8 cellular contexts compared by ENCODE assay signal in the genomic region with DNA sequence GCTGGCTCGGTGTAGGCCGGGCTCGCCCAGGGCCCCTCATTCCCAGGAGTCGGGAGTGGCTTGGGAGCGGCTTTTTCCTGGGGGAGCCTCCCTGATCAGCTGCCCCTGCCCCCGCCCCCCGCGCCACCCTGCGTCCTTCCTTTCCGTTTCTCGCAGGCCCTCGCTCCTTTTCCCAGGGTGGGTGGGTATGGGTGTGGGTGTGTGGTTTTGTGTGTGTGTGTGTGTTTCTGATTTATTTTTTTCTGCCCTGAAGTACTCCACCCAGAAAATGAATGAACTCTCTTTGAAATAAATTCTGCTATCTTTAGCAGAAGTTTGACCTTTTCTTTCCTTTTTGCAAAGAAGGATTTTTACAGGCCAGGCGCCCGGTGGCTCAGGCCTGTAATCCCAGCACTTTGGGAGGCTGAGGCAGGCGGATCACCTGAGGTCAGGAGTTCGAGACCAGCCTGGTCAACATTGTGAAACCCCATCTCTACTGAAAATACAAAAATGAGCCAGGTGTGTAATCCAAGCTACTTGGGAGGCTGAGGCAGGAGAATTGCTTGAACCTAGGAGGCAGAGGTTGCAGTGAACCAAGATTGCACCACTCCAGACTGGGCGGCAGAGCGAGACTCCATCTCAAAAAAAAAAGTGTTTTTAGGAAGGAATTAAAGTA. TPM values are rescaled to one million over a fixed set of nuclear protein-coding genes. Genes with fewer than 3 reads are reported as not detected.
DNase-seq lines count a peak whose midpoint lies in the region; ATAC-seq, FAIRE-seq and TF ChIP-seq lines count a peak whose summit lies in the region.

No MANE protein-coding gene starts in this region.

- intact Hi-C loops in esophagus squamous epithelium (cut with DNase I), result no loop called here

- peak; percentile 7 for ATAC-seq in GM21619 (IDR thresholded peaks at IDR 0.05; ENCODE audit: unreplicated experiment)
- ATAC-seq in GM19035 (IDR thresholded peaks at IDR 0.05; ENCODE audit: unreplicated experiment), result no peak
- ATAC-seq in left lobe of liver, result no peak

- no peak for FAIRE-seq in small intestine (lab: Jason Lieb, UNC)

- DNase-seq in AG09309 (ENCODE audit: low read depth), result no peak
- no peak for DNase-seq in RWPE1 (ENCODE audit: low spot score)
- DNase-seq in esophagus squamous epithelium (lab: John Stamatoyannopoulos, UW), result no peak
- no peak for DNase-seq in small intestine
- no peak for DNase-seq in NCI-H2227 (lab: John Stamatoyannopoulos, UW; ENCODE audit: unreplicated experiment)
- no peak for DNase-seq in left lobe of liver (ENCODE audit: low spot score)

- no peaks in the 10 kb centered on the region for H3K9me3 ChIP-seq in esophagus squamous epithelium
- no peaks in the 10 kb centered on the region for H3K9me3 ChIP-seq in small intestine (ENCODE audit: control insufficient read depth, low read depth)

- peak in 1 of 4 donors; percentile 7 for TF ChIP-seq POLR2A in esophagus squamous epithelium (IDR thresholded peaks at IDR 0.05)

- H3K27ac ChIP-seq in RWPE1 (peak overlapping the region; percentile 96), esophagus squamous epithelium (peak overlapping the region; percentile 90 to 97 (median 93)), small intestine (ENCODE audit: low read depth in 1 of 2, low read length in 1 of 2) (peak overlapping the region; percentile 75 to 98)

- POLR2A ChIA-PET in RWPE1 (lab: Yijun Ruan, JAX; ENCODE audit: low non-redundant PET), result no interaction called here

- H3K4me3 ChIP-seq in AG09309 (ENCODE audit: control insufficient read depth, low read depth, low read length), result peak overlapping the region; percentile 29
- peak overlapping the region; percentile 12 to 59 (median 37) for H3K4me3 ChIP-seq in esophagus squamous epithelium
- H3K4me3 ChIP-seq in small intestine (ENCODE audit: low read depth in 1 of 2, low read length in 2 of 2), result peak overlapping the region in 1 of 2 donors; percentile 36

- peaks cover 36 to 73% (median 39%) of the 10 kb centered on the region in 3 donors for H3K4me1 ChIP-seq in esophagus squamous epithelium
- H3K4me1 ChIP-seq in small intestine (ENCODE audit: control insufficient read depth in 2 of 2, insufficient read depth in 1 of 2, low read depth in 1 of 2, low read length in 1 of 2), result peaks cover 0 to 9% of the 10 kb centered on the region in 2 donors

- no peaks in the 10 kb centered on the region for H3K27me3 ChIP-seq in esophagus squamous epithelium
- H3K27me3 ChIP-seq in small intestine (ENCODE audit: control insufficient read depth in 2 of 2, insufficient read depth in 2 of 2, low read length in 2 of 2), result no peaks in the 10 kb centered on the region

- WGBS in esophagus squamous epithelium, 2 donors, result 13 to 23% methylated on average over 7 to 12 of the region's 18 CpGs
- WGBS in small intestine, 3 donors, result 6 to 7% (median 6%) methylated on average over 15 to 18 of the region's 18 CpGs

- CTCF ChIA-PET in RWPE1 (lab: Yijun Ruan, JAX), result no interaction called here

- H3K36me3 ChIP-seq in esophagus squamous epithelium (peaks cover 3 to 64% (median 9%) of the 10 kb centered on the region in 3 donors), small intestine (ENCODE audit: control insufficient read depth in 2 of 2, insufficient read depth in 2 of 2, low read length in 2 of 2) (no peaks in the 10 kb centered on the region)

- TF ChIP-seq CTCF in AG09309 (IDR thresholded peaks at IDR 0.05; ENCODE audit: control insufficient read depth, insufficient read depth, low read depth, low read length, missing control alignments) (no peak), RWPE1 (conservative IDR thresholded peaks at IDR 0.05; ENCODE audit: low read depth) (no peak), esophagus squamous epithelium (IDR thresholded peaks at IDR 0.05) (no peak)

RNA-seq across cellular contexts. Expression of a gene that starts 30.0 kb away (rescaled TPM):
- total RNA-seq in esophagus squamous epithelium, result 10 to 100 TPM; 11.2 to 32.8 (median 23.8) TPM
- 100 to 1,000 TPM in 1 of 3 donors, 10 to 100 TPM in 2; 42.3 to 116 (median 86.1) TPM for polyA plus RNA-seq in small intestine
- total RNA-seq in left lobe of liver, result 13.2 TPM
